In the genomic region with DNA sequence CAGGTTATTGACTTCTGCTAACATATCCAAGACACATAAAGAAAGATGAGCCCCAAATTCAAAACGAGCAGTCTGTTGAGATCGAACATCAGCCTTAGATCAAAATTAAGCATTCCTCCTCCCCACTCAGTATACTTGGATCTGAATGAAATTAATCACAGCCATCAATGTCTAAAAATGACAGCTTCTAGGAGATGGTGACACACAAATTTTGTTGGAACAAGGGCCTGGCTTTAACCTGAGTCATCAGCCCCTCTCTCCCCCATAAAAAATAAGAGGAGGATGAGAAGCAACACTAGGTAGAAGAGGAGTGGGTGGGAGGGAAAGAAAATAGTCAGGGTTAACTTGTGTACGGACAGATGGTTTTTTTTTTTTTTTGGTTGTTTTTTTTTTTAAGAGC, we compare ENCODE assay signal across 19 cellular contexts.
"Had no signal": no experiment of that assay in that cellular context is flagged by ENCODE, and none has a peak within 500 bp of the region (broad histone marks: within the 10 kb centered on the region; RNA-seq: fewer than 3 reads in every experiment).

No MANE protein-coding gene starts in this region.

- FAIRE-seq: endometrium, keratinocyte had no signal

- H3K27me3 ChIP-seq: dorsolateral prefrontal cortex, neural progenitor cell, ovary, testis, transverse colon had no signal

- H3K4me2 ChIP-seq: neural progenitor cell, smooth muscle cell had no signal

- H3K9ac ChIP-seq: neural progenitor cell had no signal

- H2AFZ ChIP-seq: neural progenitor cell had no signal

- H3K9me3 Mint-ChIP-seq: central memory CD8-positive, alpha-beta T cell; immature natural killer cell; stimulated activated naive CD8-positive, alpha-beta T cell treated with anti-CD3 and anti-CD28 coated beads, Interleukin-15, amount 100 ng/mL, for 72 hours had no signal

- H3K36me3 ChIP-seq: neural progenitor cell, ovary, transverse colon had no signal

- H3K27me3 Mint-ChIP-seq: central memory CD8-positive, alpha-beta T cell; naive thymus-derived CD8-positive, alpha-beta T cell; stimulated activated naive CD8-positive, alpha-beta T cell treated with anti-CD3 and anti-CD28 coated beads, Interleukin-15, amount 100 ng/mL, for 72 hours had no signal

- H3K36me3 Mint-ChIP-seq: immature natural killer cell, neural progenitor cell had no signal

- H3K4me1 Mint-ChIP-seq: immature natural killer cell had no signal

- ATAC-seq: esophagus mucosa; mucosa of descending colon; naive thymus-derived CD8-positive, alpha-beta T cell; right cardiac atrium; stimulated activated naive CD8-positive, alpha-beta T cell treated with anti-CD3 and anti-CD28 coated beads, Interleukin-15, amount 100 ng/mL, for 72 hours had no signal

- H3K27ac Mint-ChIP-seq: immature natural killer cell, neural progenitor cell had no signal

- H3K4me3 ChIP-seq: dorsolateral prefrontal cortex, mucosa of descending colon, neural progenitor cell, ovary, smooth muscle cell, testis, transverse colon had no signal

- DNase-seq: cortex of kidney; dorsolateral prefrontal cortex; effector CD8-positive, alpha-beta T cell; immature natural killer cell; left ventricle myocardium superior; mucosa of descending colon; naive thymus-derived CD8-positive, alpha-beta T cell; ovary; right cardiac atrium; stimulated activated CD4-positive, alpha-beta T cell treated with anti-CD3 and anti-CD28 coated beads, Interleukin-2, amount 100 ng/mL, for 48 hours; stimulated activated naive CD8-positive, alpha-beta T cell treated with anti-CD3 and anti-CD28 coated beads, Interleukin-15, amount 100 ng/mL, for 72 hours; testis; transverse colon had no signal

- H3K4me3 Mint-ChIP-seq: central memory CD8-positive, alpha-beta T cell; immature natural killer cell; naive thymus-derived CD8-positive, alpha-beta T cell; neural progenitor cell; stimulated activated naive CD8-positive, alpha-beta T cell treated with anti-CD3 and anti-CD28 coated beads, Interleukin-15, amount 100 ng/mL, for 72 hours had no signal

- H3K9me3 ChIP-seq: mucosa of descending colon, ovary, testis, transverse colon had no signal

- H3K27ac ChIP-seq: dorsolateral prefrontal cortex, neural progenitor cell, ovary, testis, transverse colon had no signal
